In the genomic region with DNA sequence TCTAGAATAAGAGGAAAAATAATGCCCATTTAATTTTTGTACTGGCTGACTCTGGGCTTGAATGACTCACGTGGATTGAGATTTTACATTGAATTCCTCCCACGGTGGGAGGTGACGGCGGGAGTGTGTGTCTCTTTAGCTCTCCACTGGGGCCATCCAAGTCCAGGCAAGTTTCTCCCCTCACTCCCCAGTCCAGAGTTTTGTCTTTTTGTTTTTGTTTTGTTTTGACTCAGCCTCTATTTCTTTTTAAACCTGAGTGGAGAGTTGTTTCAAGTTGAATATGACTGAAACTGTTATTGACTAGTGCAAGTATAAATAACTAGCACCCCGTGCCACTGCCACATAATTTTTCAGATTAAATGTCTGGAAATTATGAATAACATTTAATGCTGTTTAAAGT, we compare ENCODE assay signal across 8 cellular contexts. TPM values are rescaled to one million over a fixed set of nuclear protein-coding genes. Genes with fewer than 3 reads are reported as not detected.
DNase-seq lines count a peak whose midpoint lies in the region; ATAC-seq and TF ChIP-seq lines count a peak whose summit lies in the region.

No MANE protein-coding gene starts in this region.

- H3K36me3 ChIP-seq in Peyer's patch = no peaks in the 10 kb centered on the region

- H3K27me3 ChIP-seq in Peyer's patch = no peaks in the 10 kb centered on the region

- intact Hi-C loops in posterior vena cava (cut with DNase I) = no loop called here

- no peak for TF ChIP-seq POLR2A in Peyer's patch (IDR thresholded peaks at IDR 0.05)

- peak overlapping the region in 3 of 4 donors; percentile 22 to 44 (median 40) for H3K27ac ChIP-seq in Peyer's patch

- H3K4me1 ChIP-seq in Peyer's patch = no peaks in the 10 kb centered on the region

- peak; percentile 79 for ATAC-seq in GM21529 (IDR thresholded peaks at IDR 0.05; ENCODE audit: unreplicated experiment)

- no peak overlapping the region for H3K4me3 ChIP-seq in Peyer's patch

- DNase-seq in EL = peak; percentile 63
- no peak for DNase-seq in Peyer's patch
- peak; percentile 44 for DNase-seq in fibroblast of peridontal ligament (ENCODE audit: extremely low read depth)
- DNase-seq in MV-4-11 (lab: John Stamatoyannopoulos, UW) = no peak
- DNase-seq in RPMI8226 = no peak
- no peak for DNase-seq in posterior vena cava (ENCODE audit: low spot score)
- DNase-seq in DMS114 treated with DMSO at 0.1 percent for 48 hours (lab: John Stamatoyannopoulos, UW; ENCODE audit: unreplicated experiment) = no peak

- TF ChIP-seq CTCF in Peyer's patch (IDR thresholded peaks at IDR 0.05) = no peak

- H3K9me3 ChIP-seq in Peyer's patch = no peaks in the 10 kb centered on the region

RNA-seq across cellular contexts. Expression of a gene that starts 13.6 kb away (rescaled TPM):
- total RNA-seq in Peyer's patch = 10 to 100 TPM in 1 of 4 donors, 1 to 10 TPM in 3; 1.7 to 10.7 (median 4.2) TPM
- total RNA-seq in posterior vena cava = 1 to 10 TPM; 6.0 to 7.3 TPM

RNA-seq across cellular contexts. Expression of a gene that starts 41.9 kb away (rescaled TPM):
- 10 to 100 TPM in 1 of 4 donors, 1 to 10 TPM in 3; 3.3 to 18.2 (median 6.9) TPM for total RNA-seq in Peyer's patch
- total RNA-seq in posterior vena cava = 1 to 10 TPM; 4.6 to 5.6 TPM

Comparison
In these comparisons a context has a peak if more than half of its experiments do, and no peak if none do; other contexts are left out.
1. DNase-seq: peak in EL (single experiment) and fibroblast of peridontal ligament (single experiment); none in Peyer's patch (0 of 3), MV-4-11 (single experiment), RPMI8226 (single experiment), posterior vena cava (single experiment) and DMS114 treated with DMSO at 0.1 percent for 48 hours (single experiment).